In genomic region chr20:2101935-2102584, GRCh38 we compare ENCODE assay signal across 1 cellular context.
A peak's percentile ranks its signal among the peaks of the same experiment; 100 is the strongest.
TF ChIP-seq lines count a peak whose summit lies in the region.

No MANE protein-coding gene starts in this region.

TF ChIP-seq in HepG2, 621 proteins besides CTCF, POLR2A, EP300 and RAD21 (continued from another document):
- TF ChIP-seq HMGXB4 (CRISPR knock-in tag; IDR thresholded peaks at IDR 0.05; ENCODE audit: borderline replicate concordance in 1 of 2, low read depth in 1 of 2) (peak; percentile 84 to 90), ZNF160 (CRISPR knock-in tag; IDR thresholded peaks at IDR 0.05) (peak; percentile 51; the same call in 1 of the 2 replicates), ZBTB26 (CRISPR knock-in tag; IDR thresholded peaks at IDR 0.05; ENCODE audit: borderline replicate concordance) (peak; percentile 71), ZFP62 (CRISPR knock-in tag; IDR thresholded peaks at IDR 0.05) (peak; percentile 41; the same call in 1 of the 2 replicates), ZNF564 (CRISPR knock-in tag; IDR thresholded peaks at IDR 0.05) (peak; percentile 87; the same call in 1 of the 2 replicates), SPEN (CRISPR knock-in tag; IDR thresholded peaks at IDR 0.05; ENCODE audit: low read depth) (peak; percentile 58; the same call in 1 of the 2 replicates), ZNF616 (CRISPR knock-in tag; IDR thresholded peaks at IDR 0.05; ENCODE audit: low read depth) (peak; percentile 87), TBX3 (IDR thresholded peaks at IDR 0.05; ENCODE audit: borderline replicate concordance) (peak; percentile 67), ZSCAN20 (CRISPR knock-in tag; IDR thresholded peaks at IDR 0.05; ENCODE audit: borderline replicate concordance) (peak; percentile 96; the same call in 1 of the 2 replicates), SMARCE1 (IDR thresholded peaks at IDR 0.05; ENCODE audit: borderline replicate concordance) (no peak), SNAI1 (CRISPR knock-in tag; IDR thresholded peaks at IDR 0.05; ENCODE audit: borderline replicate concordance) (peak; percentile 99), ZBTB7A (CRISPR knock-in tag; IDR thresholded peaks at IDR 0.05) (peak; percentile 28; the same call in 1 of the 2 replicates), CREM (IDR thresholded peaks at IDR 0.05) (peak; percentile 75), CREM (CRISPR knock-in tag; IDR thresholded peaks at IDR 0.05) (0 out of 2 replicates have a peak, but pooled peaks have one; percentile 45), SETDB1 (CRISPR knock-in tag; IDR thresholded peaks at IDR 0.05; ENCODE audit: borderline replicate concordance) (no peak; the same call in 1 of the 2 replicates), DPF2 (CRISPR knock-in tag; IDR thresholded peaks at IDR 0.05; ENCODE audit: borderline replicate concordance, low read depth) (no peak; the same call in 1 of the 2 replicates), KDM2A (CRISPR knock-in tag; IDR thresholded peaks at IDR 0.05; ENCODE audit: borderline replicate concordance, low read depth) (peak; percentile 93), HNF1A (IDR thresholded peaks at IDR 0.05; ENCODE audit: low read depth) (peak; percentile 22), HNF1A (CRISPR knock-in tag; IDR thresholded peaks at IDR 0.05; ENCODE audit: borderline replicate concordance) (peak; percentile 76), ZNF34 (CRISPR knock-in tag; IDR thresholded peaks at IDR 0.05; ENCODE audit: borderline replicate concordance) (no peak), ZNF17 (CRISPR knock-in tag; IDR thresholded peaks at IDR 0.05) (peak; percentile 58), ZNF629 (CRISPR knock-in tag; conservative IDR thresholded peaks at IDR 0.05) (no peak), REST (IDR thresholded peaks at IDR 0.05; ENCODE audit: borderline replicate concordance in 1 of 2, low read depth in 1 of 2, low read length in 2 of 2) (0 out of 4 replicates have a peak, but pooled peaks of 1 of the 2 experiments have one; percentile 7), PRPF4 (IDR thresholded peaks at IDR 0.05; ENCODE audit: low read depth, low read length, poor library complexity, severe bottlenecking) (no peak), ZBTB3 (CRISPR knock-in tag; IDR thresholded peaks at IDR 0.05; ENCODE audit: borderline replicate concordance, low read depth) (0 out of 2 replicates have a peak, but pooled peaks have one; percentile 53), DR1 (CRISPR knock-in tag; IDR thresholded peaks at IDR 0.05) (peak; percentile 89), HDAC2 (CRISPR knock-in tag; IDR thresholded peaks at IDR 0.05) (0 out of 2 replicates have a peak, but pooled peaks have one; percentile 3), ZNF232 (CRISPR knock-in tag; IDR thresholded peaks at IDR 0.05; ENCODE audit: borderline replicate concordance) (no peak; the same call in 1 of the 2 replicates), ZNF326 (CRISPR knock-in tag; IDR thresholded peaks at IDR 0.05; ENCODE audit: borderline replicate concordance) (0 out of 2 replicates have a peak, but pooled peaks have one; percentile 32), RBFOX2 (IDR thresholded peaks at IDR 0.05; ENCODE audit: low read depth, low read length) (peak; percentile 98), PHF21A (CRISPR knock-in tag; IDR thresholded peaks at IDR 0.05) (peak; percentile 97), ZNF724P (CRISPR knock-in tag; IDR thresholded peaks at IDR 0.05; ENCODE audit: borderline replicate concordance) (peak; percentile 86; the same call in 1 of the 2 replicates), HINFP (CRISPR knock-in tag; IDR thresholded peaks at IDR 0.05; ENCODE audit: low read depth) (peak; percentile 81; the same call in 1 of the 2 replicates), ZBTB33 (CRISPR knock-in tag; IDR thresholded peaks at IDR 0.05) (no peak), FOXO1 (CRISPR knock-in tag; IDR thresholded peaks at IDR 0.05) (peak; percentile 39; the same call in 1 of the 2 replicates), ZNF850 (CRISPR knock-in tag; conservative IDR thresholded peaks at IDR 0.05) (no peak), HMGA1 (CRISPR knock-in tag; conservative IDR thresholded peaks at IDR 0.05) (no peak), SYNCRIP (IDR thresholded peaks at IDR 0.05; ENCODE audit: insufficient read depth, low read depth, low read length) (no peak), ZNF335 (CRISPR knock-in tag; IDR thresholded peaks at IDR 0.05) (no peak), ZNF256 (CRISPR knock-in tag; conservative IDR thresholded peaks at IDR 0.05) (peak; percentile 23), ESRRA (CRISPR knock-in tag; IDR thresholded peaks at IDR 0.05; ENCODE audit: low read depth) (peak; percentile 50), TAF1 (CRISPR knock-in tag; IDR thresholded peaks at IDR 0.05) (peak; percentile 95), ARID2 (CRISPR knock-in tag; IDR thresholded peaks at IDR 0.05; ENCODE audit: borderline replicate concordance) (no peak; the same call in 1 of the 2 replicates), ZSCAN22 (CRISPR knock-in tag; IDR thresholded peaks at IDR 0.05) (peak; percentile 68; the same call in 1 of the 2 replicates), USF2 (IDR thresholded peaks at IDR 0.05; ENCODE audit: low read depth, low read length) (no peak; the same call in 1 of the 2 replicates), USF2 (CRISPR knock-in tag; IDR thresholded peaks at IDR 0.05; ENCODE audit: borderline replicate concordance) (peak; percentile 68; the same call in 1 of the 2 replicates), ZBTB1 (CRISPR knock-in tag; IDR thresholded peaks at IDR 0.05; ENCODE audit: borderline replicate concordance) (no peak), MTF2 (CRISPR knock-in tag; IDR thresholded peaks at IDR 0.05; ENCODE audit: borderline replicate concordance) (0 out of 2 replicates have a peak, but pooled peaks have one; percentile 6)
